25 cellular contexts compared by ENCODE assay signal in the genomic region with DNA sequence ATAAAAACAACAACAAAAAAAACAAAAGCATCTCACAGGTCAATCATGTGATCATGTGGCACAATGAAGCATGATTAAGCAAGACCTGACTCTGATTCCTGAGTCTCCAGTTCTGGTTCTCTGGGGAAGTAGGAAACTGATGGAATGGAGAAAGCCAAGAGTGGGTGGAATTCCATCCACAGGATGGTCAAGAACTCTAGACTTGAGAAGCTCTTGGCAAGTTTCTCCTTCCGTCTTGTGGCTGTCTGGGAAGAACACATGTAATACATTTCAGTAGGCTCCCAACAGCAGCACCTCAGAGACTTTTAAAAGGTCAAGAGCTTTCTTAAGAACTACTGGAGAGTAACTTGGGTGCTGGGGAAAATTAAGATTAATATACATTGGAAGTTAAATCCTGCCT.
"Had no signal": no experiment of that assay in that cellular context is flagged by ENCODE, and none has a peak within 500 bp of the region (broad histone marks: within the 10 kb centered on the region; RNA-seq: fewer than 3 reads in every experiment).

No MANE protein-coding gene starts in this region.

- H3K4me3 ChIP-seq: K562, Peyer's patch had no signal

- H3K27ac ChIP-seq: brain microvascular endothelial cell, Peyer's patch, RWPE1 had no signal

- H3K9me3 ChIP-seq: Peyer's patch had no signal

- ATAC-seq: activated CD8-positive, alpha-beta memory T cell treated with anti-CD3 and anti-CD28 coated beads, Interleukin-2, amount 10 ng/mL, durations not matched to agents 7 days and 5 days; K562; T-helper 17 cell had no signal

- DNase-seq: activated B cell treated with CpG ODN at 0.5 μM for 24 hours; activated CD4-positive, alpha-beta T cell treated with anti-CD3 and anti-CD28 coated beads for 1 hour; activated CD4-positive, alpha-beta T cell treated with anti-CD3 and anti-CD28 coated beads, Interleukin-2, amount 10 ng/mL, durations not matched to agents 24 days and 14 days; activated CD4-positive, alpha-beta T cell treated with anti-CD3 and anti-CD28 coated beads, Interleukin-2, amount 50 U/mL, for 48 hours; activated CD8-positive, alpha-beta memory T cell treated with anti-CD3 and anti-CD28 coated beads, Interleukin-2, amount 10 ng/mL, durations not matched to agents 7 days and 5 days; activated effector memory CD4-positive, alpha-beta T cell treated with Interleukin-2 at 50 U/mL for 16 hours; activated naive CD4-positive, alpha-beta T cell; activated T-cell treated with anti-CD3 and anti-CD28 coated beads, Interleukin-2, amount 50 U/mL, for 24 hours; amygdala; brain microvascular endothelial cell; Karpas-422; MM.1S; NCI-H1105; NCI-H1436; NCI-H1694 treated with DMSO at 0.1 percent for 48 hours; NCI-H2029 treated with DMSO at 0.1 percent for 48 hours; NCI-H345; NCI-H510A; NCI-H69; Peyer's patch; SHP77 treated with DMSO at 0.1 percent for 48 hours; T-helper 17 cell; T-helper 9 cell had no signal

- H3K4me1 ChIP-seq: Peyer's patch had no signal

- H3K36me3 ChIP-seq: brain microvascular endothelial cell, Peyer's patch had no signal

- H3K27me3 ChIP-seq: brain microvascular endothelial cell, Peyer's patch had no signal
